In genomic region chr2:161085041-161085598, GRCh38 we compare ENCODE assay signal across 15 cellular contexts.
A peak's percentile ranks its signal among the peaks of the same experiment; 100 is the strongest.
DNase-seq lines count a peak whose midpoint lies in the region; ATAC-seq and TF ChIP-seq lines count a peak whose summit lies in the region.
"Had no signal": no experiment of that assay in that cellular context is flagged by ENCODE, and none has a peak within 500 bp of the region (broad histone marks: within the 10 kb centered on the region; RNA-seq: fewer than 3 reads in every experiment).

No MANE protein-coding gene starts in this region.

- ATAC-seq in GM18517 (IDR thresholded peaks at IDR 0.05; ENCODE audit: unreplicated experiment) = no peak
- ATAC-seq: gastrocnemius medialis had no signal

- H3K9me3 ChIP-seq in A673 (ENCODE audit: low read depth, low read length, poor library complexity, severe bottlenecking) = no peaks in the 10 kb centered on the region
- H3K9me3 ChIP-seq: BLaER1, gastrocnemius medialis, MG63, prostate gland had no signal

- POLR2A ChIA-PET in A673 (lab: Charles Lee; ENCODE audit: low non-redundant PET) = no interaction called here

- no peaks in the 10 kb centered on the region for H3K27me3 ChIP-seq in A673 (replicated peaks; ENCODE audit: insufficient read depth, low read depth, low read length, poor library complexity)
- H3K27me3 ChIP-seq: BLaER1, gastrocnemius medialis, MG63 had no signal

- CTCF ChIA-PET in A673 (lab: Charles Lee) = interaction anchor here (0.6 kb wide), 1 partner anchor 20 kb away, joined by 4 read pairs; no protein-coding TSS in a partner anchor

- H3K36me3 ChIP-seq in A673 (ENCODE audit: insufficient read depth, low read length, poor library complexity, severe bottlenecking) = no peaks in the 10 kb centered on the region
- H3K36me3 ChIP-seq: BLaER1, gastrocnemius medialis, MG63, prostate gland had no signal

- intact Hi-C loops in A673 (cut with micrococcal nuclease; ENCODE audit: unreplicated experiment) = no loop called here

- no peak overlapping the region for H3K4me3 ChIP-seq in A673 (ENCODE audit: low read depth, low read length, poor library complexity, severe bottlenecking)
- H3K4me3 ChIP-seq: BLaER1, gastrocnemius medialis, MG63, prostate gland had no signal

- no peak for TF ChIP-seq CTCF in A673 (conservative IDR thresholded peaks at IDR 0.05; ENCODE audit: low read depth, low read length)

- no TSS peak for BruUV-seq in A673 (replicated peaks; lab: Mats Ljungman, UMichigan)

- in situ Hi-C loops in ACHN (cut with HindIII; ENCODE audit: low pct_ligation_motif_present, low pct_unique_long_range_greater_than_20kb, low sequenced_read_pairs) = no loop called here

- H3K27ac ChIP-seq in A673 (ENCODE audit: low read depth, low read length, poor library complexity, severe bottlenecking) = no peak overlapping the region
- H3K27ac ChIP-seq: BLaER1, gastrocnemius medialis, prostate gland had no signal

- no peaks in the 10 kb centered on the region for H3K4me1 ChIP-seq in A673 (ENCODE audit: insufficient read depth, low read length, poor library complexity, severe bottlenecking)
- H3K4me1 ChIP-seq: gastrocnemius medialis, prostate gland had no signal

- peak; percentile 47 for DNase-seq in A673 (ENCODE audit: low spot score)
- DNase-seq in Daoy (ENCODE audit: low read depth) = peak; percentile 12
- peak; percentile 44 for DNase-seq in RPMI7951 (ENCODE audit: low read depth)
- peak; percentile 50 for DNase-seq in astrocyte of the hippocampus (ENCODE audit: low read depth, low spot score)
- no peak for DNase-seq in ACHN
- no peak for DNase-seq in RPMI8226
- no peak for DNase-seq in anterior cingulate cortex (lab: John Stamatoyannopoulos, UW)
- DNase-seq: EL, gastrocnemius medialis, MG63, naive B cell, NCI-H2171 had no signal

Comparison
In these comparisons a context has a peak if more than half of its experiments do, and no peak if none do; other contexts are left out.
1. DNase-seq: peak in A673 (single experiment), Daoy (single experiment), RPMI7951 (single experiment) and astrocyte of the hippocampus (single experiment); none in ACHN (single experiment), RPMI8226 (single experiment) and anterior cingulate cortex (0 of 58).